Comparison of ENCODE assay signal across 26 cellular contexts in genomic region chr1:33265780-33266605, GRCh38. TPM values are rescaled to one million over a fixed set of nuclear protein-coding genes. Genes with fewer than 3 reads are reported as not detected.
"Had no signal": no experiment of that assay in that cellular context is flagged by ENCODE, and none has a peak within 500 bp of the region (broad histone marks: within the 10 kb centered on the region; RNA-seq: fewer than 3 reads in every experiment).

No MANE protein-coding gene starts in this region.

- H3K4me1 Mint-ChIP-seq: activated naive CD4-positive, alpha-beta T cell treated with anti-CD3 and anti-CD28 coated beads, Interleukin-2, amount 10 ng/mL, durations not matched to agents 7 days and 5 days had no signal

- H3K4me3 Mint-ChIP-seq: activated CD8-positive, alpha-beta T cell treated with anti-CD3 and anti-CD28 coated beads for 36 hours; activated naive CD4-positive, alpha-beta T cell treated with anti-CD3 and anti-CD28 coated beads, Interleukin-2, amount 10 ng/mL, durations not matched to agents 7 days and 5 days; activated naive CD8-positive, alpha-beta T cell treated with anti-CD3 and anti-CD28 coated beads for 36 hours; activated T-cell treated with anti-CD3 and anti-CD28 coated beads, Interleukin-2, amount 50 U/mL, for 72 hours; T-helper 1 cell treated with Interleukin-12 subunit alpha and Interleukin-12 subunit beta and Interleukin-4 antibody, amounts not matched to agents 30 μg/mL and 1 μg/mL, for 36 hours had no signal

- H3K9me3 ChIP-seq: MG63, Peyer's patch, SJSA1 had no signal

- H3K4me1 ChIP-seq: Peyer's patch had no signal

- H3K36me3 ChIP-seq: MG63, Peyer's patch had no signal

- DNase-seq: activated CD4-positive, alpha-beta T cell treated with anti-CD3 and anti-CD28 coated beads for 4 hours; activated CD8-positive, alpha-beta memory T cell treated with anti-CD3 and anti-CD28 coated beads, Interleukin-2, amount 50 U/mL, for 4 hours; activated CD8-positive, alpha-beta T cell treated with anti-CD3 and anti-CD28 coated beads for 36 hours; activated gamma-delta T cell treated with Interleukin-2 at 50 U/mL for 16 hours; activated naive CD4-positive, alpha-beta T cell treated with anti-CD3 and anti-CD28 coated beads, Interleukin-2, amount 10 ng/mL, durations not matched to agents 7 days and 5 days; activated naive CD8-positive, alpha-beta T cell treated with anti-CD3 and anti-CD28 coated beads for 36 hours; activated T-cell treated with anti-CD3 and anti-CD28 coated beads, Interleukin-2, amount 50 U/mL, for 72 hours; MG63; MV-4-11; NCI-H1092 treated with DMSO at 0.1 percent for 48 hours; NCI-H1417 treated with DMSO at 0.1 percent for 48 hours; NCI-H1694; NCI-H2029; NCI-H2107; NCI-H2171 treated with DMSO at 0.1 percent for 48 hours; NCI-H226; NCI-H510A; NCI-H526 treated with DMSO at 0.1 percent for 48 hours; Peyer's patch; SHP77; SW 1271 had no signal

- H3K27me3 ChIP-seq: MG63, Peyer's patch, SJSA1 had no signal

- H3K4me3 ChIP-seq: MG63, Peyer's patch, SJSA1 had no signal

- H3K36me3 Mint-ChIP-seq: activated naive CD8-positive, alpha-beta T cell treated with anti-CD3 and anti-CD28 coated beads for 36 hours had no signal

- ATAC-seq: activated CD4-positive, CD25-positive, alpha-beta regulatory T cell treated with anti-CD3 and anti-CD28 coated beads, Interleukin-2, amount 50 U/mL, for 24 hours; activated CD8-positive, alpha-beta T cell treated with anti-CD3 and anti-CD28 coated beads for 36 hours; activated T-cell treated with anti-CD3 and anti-CD28 coated beads, Interleukin-2, amount 50 U/mL, for 72 hours; SK-N-SH treated with all-trans-retinoic acid at 6 μM for 48 hours had no signal

- H3K9me3 Mint-ChIP-seq: activated CD8-positive, alpha-beta T cell treated with anti-CD3 and anti-CD28 coated beads for 36 hours; activated naive CD4-positive, alpha-beta T cell treated with anti-CD3 and anti-CD28 coated beads, Interleukin-2, amount 10 ng/mL, durations not matched to agents 7 days and 5 days; activated naive CD8-positive, alpha-beta T cell treated with anti-CD3 and anti-CD28 coated beads for 36 hours; activated T-cell treated with anti-CD3 and anti-CD28 coated beads, Interleukin-2, amount 50 U/mL, for 72 hours; activated T-helper 2 cell treated with anti-CD3 and anti-CD28 coated beads, Interferon-gamma antibody, Interleukin-2, Interleukin-4, amounts not matched to agents 10 μg/mL and 5 μg/mL and 100 μg/mL, durations not matched to agents 14 hours and 24 hours and 36 hours; T-helper 1 cell treated with Interleukin-12 subunit alpha and Interleukin-12 subunit beta and Interleukin-4 antibody, amounts not matched to agents 30 μg/mL and 1 μg/mL, for 36 hours had no signal

- H3K27ac Mint-ChIP-seq: activated CD8-positive, alpha-beta T cell treated with anti-CD3 and anti-CD28 coated beads for 36 hours; activated naive CD4-positive, alpha-beta T cell treated with anti-CD3 and anti-CD28 coated beads, Interleukin-2, amount 10 ng/mL, durations not matched to agents 7 days and 5 days; activated naive CD8-positive, alpha-beta T cell treated with anti-CD3 and anti-CD28 coated beads for 36 hours; activated T-cell treated with anti-CD3 and anti-CD28 coated beads, Interleukin-2, amount 50 U/mL, for 72 hours; activated T-helper 2 cell treated with anti-CD3 and anti-CD28 coated beads, Interferon-gamma antibody, Interleukin-2, Interleukin-4, amounts not matched to agents 10 μg/mL and 5 μg/mL and 100 μg/mL, durations not matched to agents 14 hours and 24 hours and 36 hours; T-helper 1 cell treated with Interleukin-12 subunit alpha and Interleukin-12 subunit beta and Interleukin-4 antibody, amounts not matched to agents 30 μg/mL and 1 μg/mL, for 36 hours had no signal

- H3K27me3 Mint-ChIP-seq: activated CD8-positive, alpha-beta T cell treated with anti-CD3 and anti-CD28 coated beads for 36 hours; activated naive CD4-positive, alpha-beta T cell treated with anti-CD3 and anti-CD28 coated beads, Interleukin-2, amount 10 ng/mL, durations not matched to agents 7 days and 5 days; activated naive CD8-positive, alpha-beta T cell treated with anti-CD3 and anti-CD28 coated beads for 36 hours had no signal

- H3K27ac ChIP-seq: Peyer's patch, SJSA1 had no signal

RNA-seq across cellular contexts. Expression of gene A3GALT2, which starts 54.9 kb away (rescaled TPM):
- total RNA-seq: activated CD8-positive, alpha-beta T cell treated with anti-CD3 and anti-CD28 coated beads for 36 hours; activated naive CD8-positive, alpha-beta T cell treated with anti-CD3 and anti-CD28 coated beads for 36 hours; activated T-cell treated with anti-CD3 and anti-CD28 coated beads, Interleukin-2, amount 50 U/mL, for 72 hours; activated T-helper 2 cell treated with anti-CD3 and anti-CD28 coated beads, Interferon-gamma antibody, Interleukin-2, Interleukin-4, amounts not matched to agents 10 μg/mL and 5 μg/mL and 100 μg/mL, durations not matched to agents 14 hours and 24 hours and 36 hours; Peyer's patch; SJSA1 had no signal
